1 cellular context compared by ENCODE assay signal in genomic region chr22:45552580-45553332, GRCh38.
TF ChIP-seq lines count a peak whose summit lies in the region.

No MANE protein-coding gene starts in this region.

TF ChIP-seq in HepG2, 621 proteins besides CTCF, POLR2A, EP300 and RAD21 (continued from another document):
- TF ChIP-seq MTERF4 (CRISPR knock-in tag; IDR thresholded peaks at IDR 0.05) (no peak), HNRNPH1 (optimal IDR thresholded peaks at IDR 0.05; ENCODE audit: low read depth, low read length) (no peak)
